In genomic region chr19:13185763-13186649, GRCh38 we compare ENCODE assay signal across 7 cellular contexts. TPM values are rescaled to one million over a fixed set of nuclear protein-coding genes. Genes with fewer than 3 reads are reported as not detected.
DNase-seq lines count a peak whose midpoint lies in the region; FAIRE-seq and TF ChIP-seq lines count a peak whose summit lies in the region.
"Not testable (repeated sequence)": the region's sequence is repeated elsewhere in the genome, so short reads cannot be mapped to it uniquely, and the experiment has no call there.

No MANE protein-coding gene starts in this region.

- TF ChIP-seq POLR2A in H1 (IDR thresholded peaks at IDR 0.05; ENCODE audit: control extremely low read depth in 1 of 2, low read depth in 2 of 2, low read length in 2 of 2), result not testable (repeated sequence)

- not testable (repeated sequence) for H3K79me1 ChIP-seq in H1 (ENCODE audit: low read depth, low read length)

- not testable (repeated sequence) for H2BK120ac ChIP-seq in H1 (replicated peaks; ENCODE audit: low read depth, low read length)

- H4K5ac ChIP-seq in H1 (ENCODE audit: insufficient read length, low read depth, low read length), result not testable (repeated sequence)

- not testable (repeated sequence) for H3K4me3 Mint-ChIP-seq in CD4-positive, alpha-beta memory T cell; activated T-helper 1 cell treated with anti-CD3 and anti-CD28 coated beads, Interleukin-12 subunit alpha, Interleukin-12 subunit beta, Interleukin-2, Interleukin-4 antibody, amounts not matched to agents 30 ng/mL and 10 ng/mL and 1 ng/mL, durations not matched to agents 14 hours and 24 hours and 36 hours; mesothelial cell of epicardium

- H2BK20ac ChIP-seq in H1 (ENCODE audit: low read length), result not testable (repeated sequence)

- H3K9me3 Mint-ChIP-seq in CD4-positive, alpha-beta memory T cell; activated T-helper 1 cell treated with anti-CD3 and anti-CD28 coated beads, Interleukin-12 subunit alpha, Interleukin-12 subunit beta, Interleukin-2, Interleukin-4 antibody, amounts not matched to agents 30 ng/mL and 10 ng/mL and 1 ng/mL, durations not matched to agents 14 hours and 24 hours and 36 hours; mesothelial cell of epicardium: not testable (repeated sequence)

- peaks cover 20% of the 10 kb centered on the region for H3K4me1 ChIP-seq in CD4-positive, alpha-beta memory T cell (ENCODE audit: insufficient read depth, low read length)
- not testable (repeated sequence) for H3K4me1 ChIP-seq in HEK293 (ENCODE audit: control insufficient read depth, insufficient read depth, low read length); H1 (replicated peaks in 1 of 4; ENCODE audit: control insufficient read depth in 3 of 4, insufficient read depth in 4 of 4, low read length in 3 of 4); osteoblast (ENCODE audit: insufficient read depth, low read length)

- not testable (repeated sequence) for TF ChIP-seq EP300 in H1 (IDR thresholded peaks at IDR 0.05; ENCODE audit: borderline replicate concordance in 1 of 2, low read depth in 2 of 2, low read length in 2 of 2)

- TF ChIP-seq CTCF in HEK293 (tag by site-specific recombination; IDR thresholded peaks at IDR 0.05); RWPE1 (conservative IDR thresholded peaks at IDR 0.05; ENCODE audit: low read depth); H1 (IDR thresholded peaks at IDR 0.05; ENCODE audit: control extremely low read depth in 1 of 3, insufficient read depth in 1 of 3, low read depth in 1 of 3, low read length in 3 of 3); mesothelial cell of epicardium (IDR thresholded peaks at IDR 0.05; ENCODE audit: unreplicated experiment); osteoblast (IDR thresholded peaks at IDR 0.05; ENCODE audit: extremely low read depth, low read depth, low read length): not testable (repeated sequence)

- not testable (repeated sequence) for H4K20me1 ChIP-seq in H1 (replicated peaks in 1 of 2; ENCODE audit: control insufficient read depth in 1 of 2, insufficient read depth in 2 of 2, low read length in 2 of 2); osteoblast (ENCODE audit: insufficient read depth, low read length)

- intact Hi-C loops in CD4-positive, alpha-beta memory T cell (cut with micrococcal nuclease); activated T-helper 1 cell treated with anti-CD3 and anti-CD28 coated beads, Interleukin-12 subunit alpha, Interleukin-12 subunit beta, Interleukin-2, Interleukin-4 antibody, amounts not matched to agents 30 ng/mL and 10 ng/mL and 1 ng/mL, durations not matched to agents 14 hours and 24 hours and 36 hours (cut with micrococcal nuclease): not testable (repeated sequence)

- not testable (repeated sequence) for H3K27ac ChIP-seq in CD4-positive, alpha-beta memory T cell (ENCODE audit: low read depth, low read length); HEK293 (ENCODE audit: extremely low read depth, low read depth, low read length); H1 (ENCODE audit: low read depth, low read length); osteoblast (ENCODE audit: low read depth, low read length)
- H3K27ac ChIP-seq in RWPE1, result 0 out of 2 replicates have a peak overlapping the region, but pooled peaks have one; percentile 14

- H3K18ac ChIP-seq in H1 (ENCODE audit: extremely low read depth, low read length), result not testable (repeated sequence)

- not testable (repeated sequence) for H3K4me2 ChIP-seq in H1 (ENCODE audit: insufficient read depth in 1 of 2, low read depth in 2 of 2, low read length in 2 of 2); osteoblast (ENCODE audit: insufficient read depth, low read length)

- H3K23me2 ChIP-seq in H1 (ENCODE audit: low read depth, low read length), result not testable (repeated sequence)

- not testable (repeated sequence) for H3K36me3 ChIP-seq in CD4-positive, alpha-beta memory T cell (ENCODE audit: insufficient read depth, low read length); HEK293 (ENCODE audit: control insufficient read depth in 2 of 2, insufficient read depth in 1 of 2, low read length in 2 of 2); H1 (ENCODE audit: control insufficient read depth in 2 of 4, insufficient read depth in 4 of 4, low read length in 3 of 4); osteoblast (ENCODE audit: insufficient read depth, low read length)

- H2BK12ac ChIP-seq in H1 (ENCODE audit: low read depth, low read length), result peak overlapping the region; percentile 7; the same call in 1 of the 2 replicates

- not testable (repeated sequence) for H3K9ac ChIP-seq in H1 (replicated peaks in 1 of 4; ENCODE audit: extremely low read depth in 1 of 4, low read depth in 3 of 4, low read length in 3 of 4)

- not testable (repeated sequence) for H2BK5ac ChIP-seq in H1 (ENCODE audit: low read depth, low read length)

- TF ChIP-seq RAD21 in H1 (IDR thresholded peaks at IDR 0.05 in 1 of 2, conservative IDR thresholded peaks at IDR 0.05 in 1 of 2; ENCODE audit: low read depth in 2 of 2, low read length in 2 of 2), result not testable (repeated sequence)

- not testable (repeated sequence) for H3K36me3 Mint-ChIP-seq in CD4-positive, alpha-beta memory T cell; activated T-helper 1 cell treated with anti-CD3 and anti-CD28 coated beads, Interleukin-12 subunit alpha, Interleukin-12 subunit beta, Interleukin-2, Interleukin-4 antibody, amounts not matched to agents 30 ng/mL and 10 ng/mL and 1 ng/mL, durations not matched to agents 14 hours and 24 hours and 36 hours (ENCODE audit: low read depth); mesothelial cell of epicardium

- not testable (repeated sequence) for H2AK5ac ChIP-seq in H1 (ENCODE audit: low read depth, low read length)

- not testable (repeated sequence) for H3K23ac ChIP-seq in H1 (ENCODE audit: insufficient read length)

- not testable (repeated sequence) for H3K4ac ChIP-seq in H1 (replicated peaks; ENCODE audit: insufficient read length, low read depth, low read length)

- H3K9me3 ChIP-seq in CD4-positive, alpha-beta memory T cell (ENCODE audit: control insufficient read depth in 1 of 2, low read length in 2 of 2); HEK293 (ENCODE audit: control insufficient read depth, insufficient read depth, low read depth, low read length); H1 (ENCODE audit: insufficient read depth in 2 of 2, low read depth in 1 of 2, low read length in 1 of 2); osteoblast (ENCODE audit: low read depth, low read length): not testable (repeated sequence)

- FAIRE-seq in H1 (lab: Jason Lieb, UNC), result not testable (repeated sequence)

- H3K79me2 ChIP-seq in H1 (ENCODE audit: control insufficient read depth in 1 of 2, insufficient read depth in 2 of 2, low read length in 2 of 2); osteoblast (ENCODE audit: insufficient read depth, low read length): not testable (repeated sequence)

- H2BK15ac ChIP-seq in H1 (ENCODE audit: low read length), result not testable (repeated sequence)

- H3K14ac ChIP-seq in H1 (ENCODE audit: insufficient read length), result not testable (repeated sequence)

- H2AFZ ChIP-seq in H1 (ENCODE audit: low read length), result not testable (repeated sequence)
- peak overlapping the region; percentile 67 for H2AFZ ChIP-seq in osteoblast (ENCODE audit: low read length)

- H3K27me3 ChIP-seq in CD4-positive, alpha-beta memory T cell (ENCODE audit: insufficient read depth, low read length); H1 (replicated peaks in 1 of 4; ENCODE audit: control insufficient read depth in 3 of 4, extremely low read depth in 1 of 4, insufficient read depth in 3 of 4, low read length in 3 of 4); osteoblast (ENCODE audit: insufficient read depth, low read length): not testable (repeated sequence)

- DNase-seq in CD4-positive, alpha-beta memory T cell; RWPE1 (ENCODE audit: low spot score); activated T-helper 1 cell treated with anti-CD3 and anti-CD28 coated beads, Interleukin-12 subunit alpha, Interleukin-12 subunit beta, Interleukin-2, Interleukin-4 antibody, amounts not matched to agents 30 ng/mL and 10 ng/mL and 1 ng/mL, durations not matched to agents 14 hours and 24 hours and 36 hours (ENCODE audit: low spot score); H1 (ENCODE audit: low read depth in 1 of 2, low spot score in 2 of 2); mesothelial cell of epicardium (ENCODE audit: low spot score in 2 of 2, unreplicated experiment in 2 of 2); osteoblast (ENCODE audit: insufficient read length, low spot score, missing footprints): not testable (repeated sequence)

- not testable (repeated sequence) for H3K56ac ChIP-seq in H1 (replicated peaks; ENCODE audit: insufficient read length, low read depth, low read length)

- 91% methylated on average over 22 of the region's 22 CpGs; no CpG with 5 or more reads in 1 of the 2 experiments for WGBS in H1 (ENCODE audit: extremely low coverage in 1 of 2, insufficient coverage in 1 of 2, insufficient read length in 1 of 2, insufficient replicate concordance in 2 of 2, low coverage in 1 of 2, low lambda C conversion rate in 2 of 2, missing lambda C conversion rate in 1 of 2), 2 experiments

- peak overlapping the region in 4 of 7 donors; percentile 30 to 74 (median 64) for H3K27ac Mint-ChIP-seq in CD4-positive, alpha-beta memory T cell
- H3K27ac Mint-ChIP-seq in activated T-helper 1 cell treated with anti-CD3 and anti-CD28 coated beads, Interleukin-12 subunit alpha, Interleukin-12 subunit beta, Interleukin-2, Interleukin-4 antibody, amounts not matched to agents 30 ng/mL and 10 ng/mL and 1 ng/mL, durations not matched to agents 14 hours and 24 hours and 36 hours, result peak overlapping the region; percentile 34
- peak overlapping the region; percentile 71 for H3K27ac Mint-ChIP-seq in mesothelial cell of epicardium

- POLR2A ChIA-PET in CD4-positive, alpha-beta memory T cell (lab: Charles Lee; ENCODE audit: partially characterized antibody), result interaction anchor here (1.0 to 2.8 kb wide), 4 partner anchors 9 to 33 kb away, joined by 3 to 14 read pairs (median 8); no protein-coding TSS in a partner anchor
- POLR2A ChIA-PET in HEK293 (lab: Yijun Ruan, JAX), result interaction anchor here (2.2 kb wide), 1 partner anchor 33 kb away, joined by 11 read pairs; no protein-coding TSS in a partner anchor
- POLR2A ChIA-PET in RWPE1 (lab: Yijun Ruan, JAX; ENCODE audit: low non-redundant PET), result not testable (repeated sequence)
- POLR2A ChIA-PET in H1 (lab: Charles Lee; ENCODE audit: partially characterized antibody), result interaction anchor here (0.8 to 4.3 kb wide), 6 partner anchors 9 to 67 kb away, joined by 3 to 48 read pairs (median 8); no protein-coding TSS in a partner anchor

- H4K91ac ChIP-seq in H1 (replicated peaks; ENCODE audit: insufficient read length, low read length), result not testable (repeated sequence)

- not testable (repeated sequence) for H3K4me3 ChIP-seq in CD4-positive, alpha-beta memory T cell (ENCODE audit: low read length in 2 of 2); HEK293 (ENCODE audit: low read depth, low read length); H1 (ENCODE audit: extremely low read depth in 1 of 4, insufficient read depth in 2 of 4, low read depth in 3 of 4, low read length in 4 of 4); osteoblast (ENCODE audit: insufficient read depth, low read length)

- CTCF ChIA-PET in CD4-positive, alpha-beta memory T cell (lab: Charles Lee; ENCODE audit: partially characterized antibody), result interaction anchor here (0.8 to 1.8 kb wide), 3 partner anchors 9 to 125 kb away, joined by 3 to 16 read pairs (median 4); no protein-coding TSS in a partner anchor
- CTCF ChIA-PET in HEK293 (lab: Yijun Ruan, JAX), result interaction anchor here (0.6 kb wide), 1 partner anchor 37 kb away, joined by 8 read pairs; no protein-coding TSS in a partner anchor
- CTCF ChIA-PET in RWPE1 (lab: Yijun Ruan, JAX), result interaction anchor here (0.6 kb wide), 1 partner anchor 21 kb away, joined by 3 read pairs; no protein-coding TSS in a partner anchor
- CTCF ChIA-PET in H1 (lab: Charles Lee; ENCODE audit: partially characterized antibody), result interaction anchor here (0.6 to 2.9 kb wide), 7 partner anchors 8 to 765 kb away, joined by 3 to 26 read pairs (median 4); no protein-coding TSS in a partner anchor

- peaks cover 14 to 40% (median 29%) of the 10 kb centered on the region in 4 donors for H3K4me1 Mint-ChIP-seq in CD4-positive, alpha-beta memory T cell
- H3K4me1 Mint-ChIP-seq in activated T-helper 1 cell treated with anti-CD3 and anti-CD28 coated beads, Interleukin-12 subunit alpha, Interleukin-12 subunit beta, Interleukin-2, Interleukin-4 antibody, amounts not matched to agents 30 ng/mL and 10 ng/mL and 1 ng/mL, durations not matched to agents 14 hours and 24 hours and 36 hours (ENCODE audit: low read depth), result peaks cover 27% of the 10 kb centered on the region
- not testable (repeated sequence) for H3K4me1 Mint-ChIP-seq in mesothelial cell of epicardium

- H3K27me3 Mint-ChIP-seq in CD4-positive, alpha-beta memory T cell; activated T-helper 1 cell treated with anti-CD3 and anti-CD28 coated beads, Interleukin-12 subunit alpha, Interleukin-12 subunit beta, Interleukin-2, Interleukin-4 antibody, amounts not matched to agents 30 ng/mL and 10 ng/mL and 1 ng/mL, durations not matched to agents 14 hours and 24 hours and 36 hours (ENCODE audit: insufficient read depth); mesothelial cell of epicardium (ENCODE audit: low read depth): not testable (repeated sequence)

- not testable (repeated sequence) for H4K8ac ChIP-seq in H1 (ENCODE audit: extremely low read depth, insufficient read depth, low read length)

RNA-seq across cellular contexts. Expression of gene IER2, which starts 35.8 kb away (rescaled TPM):
- 100 to 1,000 TPM; 148 to 153 TPM for total RNA-seq in CD4-positive, alpha-beta memory T cell
- 100 to 1,000 TPM; 201 to 446 TPM for polyA plus RNA-seq in CD4-positive, alpha-beta memory T cell
- total RNA-seq in activated T-helper 1 cell treated with anti-CD3 and anti-CD28 coated beads, Interleukin-12 subunit alpha, Interleukin-12 subunit beta, Interleukin-2, Interleukin-4 antibody, amounts not matched to agents 30 ng/mL and 10 ng/mL and 1 ng/mL, durations not matched to agents 14 hours and 24 hours and 36 hours, result 173 and 175 TPM in 2 replicates
- total RNA-seq in H1 (2021; fragmentation: NEBNext Ultra II Directional; extraction: Animal tissue kit (Norgen Biotek cat#: 25700)), result 137 and 138 TPM in 2 replicates
- polyA plus RNA-seq in H1 (2011; rRNA removed), result 84.5 and 151 TPM in 2 replicates
- 66.0 TPM for polyA plus RNA-seq in H1 (2011; cell fraction: cytosol; rRNA removed)
- 110 TPM for polyA plus RNA-seq in H1 (2011; cell fraction: nucleus; rRNA removed)
- 106 to 120 TPM (median 111 TPM) in 4 replicates for polyA plus RNA-seq in H1 (2012, experiment 1 of 2)
- 92.0 TPM for polyA plus RNA-seq in H1 (2012, experiment 2 of 2)
- 105 TPM for polyA plus RNA-seq in H1 (2013, experiment 1 of 2)
- polyA plus RNA-seq in H1 (2013, experiment 2 of 2), result 105 TPM
- 6.0 and 9.9 TPM in 2 replicates for polyA minus RNA-seq in H1 (2011; rRNA and poly(A)+ RNA removed)
- 33.4 TPM for polyA minus RNA-seq in H1 (2011; cell fraction: cytosol; rRNA and poly(A)+ RNA removed)
- polyA minus RNA-seq in H1 (2011; cell fraction: nucleus; rRNA and poly(A)+ RNA removed), result 81.9 TPM
- total RNA-seq in mesothelial cell of epicardium (278 to 284 TPM (median 282 TPM) in 3 replicates), osteoblast (14.8 and 15.9 TPM in 2 replicates)

RNA-seq across cellular contexts. Expression of gene STX10, which starts 35.8 kb away (rescaled TPM):
- total RNA-seq in CD4-positive, alpha-beta memory T cell, result 10 to 100 TPM; 63.7 to 64.0 TPM
- 10 to 100 TPM; 57.9 to 64.2 TPM for polyA plus RNA-seq in CD4-positive, alpha-beta memory T cell
- 73.8 and 78.1 TPM in 2 replicates for total RNA-seq in activated T-helper 1 cell treated with anti-CD3 and anti-CD28 coated beads, Interleukin-12 subunit alpha, Interleukin-12 subunit beta, Interleukin-2, Interleukin-4 antibody, amounts not matched to agents 30 ng/mL and 10 ng/mL and 1 ng/mL, durations not matched to agents 14 hours and 24 hours and 36 hours
- total RNA-seq in H1 (2021; fragmentation: NEBNext Ultra II Directional; extraction: Animal tissue kit (Norgen Biotek cat#: 25700)), result 50.8 and 53.0 TPM in 2 replicates
- 80.1 and 86.8 TPM in 2 replicates for polyA plus RNA-seq in H1 (2011; rRNA removed)
- 88.9 TPM for polyA plus RNA-seq in H1 (2011; cell fraction: cytosol; rRNA removed)
- polyA plus RNA-seq in H1 (2011; cell fraction: nucleus; rRNA removed), result 146 TPM
- 58.8 to 94.1 TPM (median 80.2 TPM) in 4 replicates for polyA plus RNA-seq in H1 (2012, experiment 1 of 2)
- polyA plus RNA-seq in H1 (2012, experiment 2 of 2), result 81.1 TPM
- polyA plus RNA-seq in H1 (2013, experiment 1 of 2), result 48.9 TPM
- 49.5 TPM for polyA plus RNA-seq in H1 (2013, experiment 2 of 2)
- polyA minus RNA-seq in H1 (2011; rRNA and poly(A)+ RNA removed), result 44.8 and 47.0 TPM in 2 replicates
- polyA minus RNA-seq in H1 (2011; cell fraction: cytosol; rRNA and poly(A)+ RNA removed), result 40.2 TPM
- 36.6 TPM for polyA minus RNA-seq in H1 (2011; cell fraction: nucleus; rRNA and poly(A)+ RNA removed)
- total RNA-seq in mesothelial cell of epicardium, result 52.7 to 58.4 TPM (median 56.7 TPM) in 3 replicates
- total RNA-seq in osteoblast, result 78.4 and 81.1 TPM in 2 replicates
